Comparison of ENCODE assay signal across 21 cellular contexts in the genomic region with DNA sequence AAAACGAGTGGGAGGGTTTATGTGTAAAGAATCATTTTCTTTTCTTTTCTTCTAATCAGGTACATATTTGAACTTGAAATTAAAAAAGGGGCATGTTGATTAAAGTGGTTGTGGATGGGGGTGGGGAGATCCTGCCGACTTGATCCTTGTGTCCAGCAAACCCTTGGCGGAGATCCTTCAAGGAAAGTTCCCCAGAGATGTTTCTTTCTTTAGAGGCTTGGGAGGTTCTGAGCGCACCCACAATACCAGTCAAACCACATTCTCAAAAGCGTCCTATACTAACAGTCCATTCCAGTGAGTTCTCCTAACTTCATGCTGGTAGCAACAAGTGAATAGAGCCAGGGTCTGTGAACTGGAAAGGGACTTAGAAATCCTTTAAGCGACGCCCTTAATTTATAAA. TPM values are rescaled to one million over a fixed set of nuclear protein-coding genes. Genes with fewer than 3 reads are reported as not detected.
DNase-seq lines count a peak whose midpoint lies in the region; ATAC-seq and TF ChIP-seq lines count a peak whose summit lies in the region.
"Had no signal": no experiment of that assay in that cellular context is flagged by ENCODE, and none has a peak within 500 bp of the region (broad histone marks: within the 10 kb centered on the region; RNA-seq: fewer than 3 reads in every experiment).

No MANE protein-coding gene starts in this region.

- no peaks in the 10 kb centered on the region for H3K27me3 Mint-ChIP-seq in Calu3 (ENCODE audit: unreplicated experiment)
- no peaks in the 10 kb centered on the region for H3K27me3 Mint-ChIP-seq in CD4-positive, alpha-beta T cell

- POLR2A ChIA-PET in CD4-positive, alpha-beta T cell (lab: Charles Lee) = no interaction called here

- H3K4me3 Mint-ChIP-seq in Calu3 (ENCODE audit: low read depth, unreplicated experiment) = no peak overlapping the region
- no peak overlapping the region for H3K4me3 Mint-ChIP-seq in CD4-positive, alpha-beta T cell

- H3K9me3 ChIP-seq in WERI-Rb-1 (ENCODE audit: severe bottlenecking) (no peaks in the 10 kb centered on the region), left lung (no peaks in the 10 kb centered on the region), prostate gland (no peaks in the 10 kb centered on the region)
- H3K9me3 ChIP-seq in CD4-positive, alpha-beta T cell (ENCODE audit: control insufficient read depth, low read length) = no peaks in the 10 kb centered on the region
- H3K9me3 ChIP-seq: MG63 had no signal

- H3K27ac Mint-ChIP-seq in Calu3 (ENCODE audit: unreplicated experiment) = no peak overlapping the region
- no peak overlapping the region for H3K27ac Mint-ChIP-seq in CD4-positive, alpha-beta T cell

- peak overlapping the region; percentile 21 for H3K27ac ChIP-seq in WERI-Rb-1
- no peak overlapping the region for H3K27ac ChIP-seq in left lung
- H3K27ac ChIP-seq in prostate gland = no peak overlapping the region
- H3K27ac ChIP-seq in CD4-positive, alpha-beta T cell (ENCODE audit: low read depth, low read length) = no peak overlapping the region
- H3K27ac ChIP-seq: C4-2B, HL-60, PC-9 had no signal

- H3K36me3 ChIP-seq in WERI-Rb-1 (no peaks in the 10 kb centered on the region), left lung (no peaks in the 10 kb centered on the region), prostate gland (no peaks in the 10 kb centered on the region)
- H3K36me3 ChIP-seq: MG63 had no signal

- CTCF ChIA-PET in Calu3 (lab: Charles Lee) = no interaction called here
- CTCF ChIA-PET in CD4-positive, alpha-beta T cell (lab: Charles Lee) = no interaction called here

- peaks cover under 1% of the 10 kb centered on the region for H3K9me3 Mint-ChIP-seq in Calu3 (ENCODE audit: low read depth, unreplicated experiment)
- no peaks in the 10 kb centered on the region for H3K9me3 Mint-ChIP-seq in CD4-positive, alpha-beta T cell

- peak; percentile 84 for ATAC-seq in left lung
- no peak for ATAC-seq in CD4-positive, alpha-beta T cell (ENCODE audit: poor library complexity)
- ATAC-seq: GM12878, Right ventricle myocardium inferior had no signal

- BruUV-seq in Calu3 (replicated peaks; lab: Mats Ljungman, UMichigan) = no TSS peak

- intact Hi-C loops in Calu3 (cut with micrococcal nuclease; ENCODE audit: unreplicated experiment) (no loop called here), left lung (cut with DNase I) (no loop called here), prostate gland (cut with DNase I) (no loop called here)
- intact Hi-C loops in CD4-positive, alpha-beta T cell (cut with DNase I, micrococcal nuclease) = no loop called here

- H3K4me3 ChIP-seq in WERI-Rb-1 (ENCODE audit: low read depth, low read length) (no peak overlapping the region), left lung (no peak overlapping the region), prostate gland (no peak overlapping the region)
- H3K4me3 ChIP-seq: GM12878, MG63, PC-9 had no signal

- H3K36me3 Mint-ChIP-seq in Calu3 (ENCODE audit: insufficient read depth, unreplicated experiment) = no peaks in the 10 kb centered on the region
- no peaks in the 10 kb centered on the region for H3K36me3 Mint-ChIP-seq in CD4-positive, alpha-beta T cell (ENCODE audit: low read depth)

- no peak for TF ChIP-seq POLR2A in prostate gland (IDR thresholded peaks at IDR 0.05)

- DNase-seq in Calu3 (peak; percentile 38), WERI-Rb-1 (no peak), left lung (no peak), prostate gland (ENCODE audit: low spot score) (peak; percentile 53), inferior parietal cortex (ENCODE audit: extremely low spot score) (no peak), RKO (ENCODE audit: low spot score) (no peak), globus pallidus (ENCODE audit: low spot score) (no peak)
- DNase-seq in CD4-positive, alpha-beta T cell = no peak
- DNase-seq: COR-L47, DMS53, KG1, MG63, NCI-H1092 treated with DMSO at 0.1 percent for 48 hours, NCI-H1694, NCI-H69, PC-9 had no signal

- H3K27me3 ChIP-seq in WERI-Rb-1 (ENCODE audit: insufficient read depth, low read depth, severe bottlenecking) (no peaks in the 10 kb centered on the region), left lung (peaks cover 0 to 18% of the 10 kb centered on the region in 2 donors), prostate gland (replicated peaks; ENCODE audit: insufficient read depth) (no peaks in the 10 kb centered on the region)
- H3K27me3 ChIP-seq in CD4-positive, alpha-beta T cell (ENCODE audit: control insufficient read depth, insufficient read depth, low read length) = no peaks in the 10 kb centered on the region
- H3K27me3 ChIP-seq: MG63 had no signal

- peaks cover 18% of the 10 kb centered on the region for H3K4me1 Mint-ChIP-seq in Calu3 (ENCODE audit: low read depth, unreplicated experiment)
- H3K4me1 Mint-ChIP-seq in CD4-positive, alpha-beta T cell (ENCODE audit: low read depth) = no peaks in the 10 kb centered on the region

- WGBS in prostate gland = 32% methylated on average over 7 of the region's 7 CpGs

- H3K4me1 ChIP-seq in left lung (no peaks in the 10 kb centered on the region), prostate gland (replicated peaks) (peaks cover 3% of the 10 kb centered on the region)

- TF ChIP-seq CTCF in Calu3 (IDR thresholded peaks at IDR 0.05; ENCODE audit: unreplicated experiment) (no peak), WERI-Rb-1 (IDR thresholded peaks at IDR 0.05; ENCODE audit: low read depth, low read length) (no peak), left lung (IDR thresholded peaks at IDR 0.05) (no peak), prostate gland (IDR thresholded peaks at IDR 0.05) (no peak)
- TF ChIP-seq CTCF in CD4-positive, alpha-beta T cell (IDR thresholded peaks at IDR 0.05) = no peak

RNA-seq across cellular contexts. Expression of gene MYCN, which starts 49.2 kb away (rescaled TPM):
- total RNA-seq in Calu3 (2022) (5.5 and 8.7 TPM in 2 replicates), left lung (under 1 TPM; 0.60 to 0.61 TPM), prostate gland (1 to 10 TPM in 1 of 2 donors, under 1 TPM in 1; 0.14 to 3.5 TPM)
- under 1 TPM in 1 of 2 experiments, not detected in 1; 0.19 TPM for total RNA-seq in CD4-positive, alpha-beta T cell
- total RNA-seq: GM12878, H4, PC-9 had no signal

Comparison
In these comparisons a context has a peak if more than half of its experiments do, and no peak if none do; other contexts are left out.
1. DNase-seq: peak in Calu3 (single experiment) and prostate gland (single experiment); none in WERI-Rb-1 (single experiment), left lung (0 of 2), CD4-positive, alpha-beta T cell (0 of 10), inferior parietal cortex (single experiment), RKO (single experiment) and globus pallidus (single experiment).